8 cellular contexts compared by ENCODE assay signal in the genomic region with DNA sequence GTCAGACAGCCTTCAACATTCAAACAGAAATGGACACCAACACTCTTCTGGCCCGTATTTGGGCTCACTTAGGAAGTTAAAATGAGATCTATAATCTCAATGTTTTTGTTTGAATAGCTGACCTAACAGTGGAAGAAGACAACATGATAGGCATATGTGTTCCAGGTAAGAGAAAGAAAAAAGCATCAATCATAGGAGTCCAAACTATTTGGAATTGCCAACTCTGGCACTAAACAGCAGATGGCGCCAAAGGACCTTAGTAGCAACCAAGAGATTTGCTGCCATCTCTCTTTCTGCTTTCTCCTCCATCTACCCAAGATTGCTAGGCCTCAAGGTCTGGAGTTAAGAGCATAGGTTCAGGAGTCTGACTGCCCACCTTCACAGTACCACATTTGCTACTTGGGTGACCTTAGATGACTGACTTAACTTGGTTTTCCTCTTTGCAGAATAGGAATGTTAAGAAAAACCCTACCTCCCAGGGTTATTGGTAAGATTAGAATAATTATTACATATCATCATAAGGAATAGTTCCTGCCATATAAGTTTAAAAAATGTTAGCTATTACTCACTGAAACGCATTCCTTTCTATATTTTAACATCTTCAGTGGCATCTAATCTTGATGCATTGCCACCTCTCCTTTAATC. TPM values are rescaled to one million over a fixed set of nuclear protein-coding genes. Genes with fewer than 3 reads are reported as not detected.
DNase-seq lines count a peak whose midpoint lies in the region; ATAC-seq and TF ChIP-seq lines count a peak whose summit lies in the region.

No MANE protein-coding gene starts in this region.

- DNase-seq in GM06990 (ENCODE audit: extremely low read depth, insufficient read length) (no peak), NAMALWA (ENCODE audit: low spot score) (peak; percentile 88), SKM-1 (lab: John Stamatoyannopoulos, UW; ENCODE audit: unreplicated experiment) (peak; percentile 16), heart left ventricle (peak in 4 of 5 donors; percentile 59 to 69 (median 64)), psoas muscle (peak; percentile 48 to 69), vagina (ENCODE audit: extremely low spot score in 2 of 2) (no peak)
- DNase-seq in activated naive CD8-positive, alpha-beta T cell treated with anti-CD3 and anti-CD28 coated beads, Interleukin-2, amount 10 ng/mL, durations not matched to agents 7 days and 5 days, result peak; percentile 45

- H3K4me3 ChIP-seq in GM06990 (replicated peaks; ENCODE audit: low read depth, low read length), result no peak overlapping the region
- H3K4me3 ChIP-seq in heart left ventricle, result no peak overlapping the region
- no peak overlapping the region for H3K4me3 ChIP-seq in psoas muscle
- H3K4me3 ChIP-seq in vagina, result no peak overlapping the region

- TF ChIP-seq CTCF in GM06990 (IDR thresholded peaks at IDR 0.05; ENCODE audit: insufficient read depth, low read length, poor library complexity, severe bottlenecking) (peak; percentile 74), heart left ventricle (IDR thresholded peaks at IDR 0.05) (peak; percentile 68 to 94 (median 86)), psoas muscle (IDR thresholded peaks at IDR 0.05) (peak; percentile 80), vagina (IDR thresholded peaks at IDR 0.05) (peak; percentile 35 to 81 (median 76))

- no peaks in the 10 kb centered on the region; the same call in 1 of the 2 replicates for H3K27me3 ChIP-seq in GM06990 (replicated peaks; ENCODE audit: control insufficient read depth, insufficient read depth, low read length)
- no peaks in the 10 kb centered on the region for H3K27me3 ChIP-seq in heart left ventricle
- H3K27me3 ChIP-seq in psoas muscle (ENCODE audit: insufficient read depth in 3 of 3, low read length in 2 of 3), result no peaks in the 10 kb centered on the region
- no peaks in the 10 kb centered on the region for H3K27me3 ChIP-seq in vagina

- 9 to 13% (median 11%) methylated on average over 3 of the region's 3 CpGs for WGBS in heart left ventricle, 4 donors
- 15 to 17% (median 16%) methylated on average over 3 of the region's 3 CpGs for WGBS in psoas muscle, 3 donors

- peak; percentile 50 for ATAC-seq in activated naive CD8-positive, alpha-beta T cell treated with anti-CD3 and anti-CD28 coated beads, Interleukin-2, amount 10 ng/mL, durations not matched to agents 7 days and 5 days (ENCODE audit: low read depth)
- peak in 3 of 4 donors; percentile 41 to 72 (median 58) for ATAC-seq in heart left ventricle
- ATAC-seq in psoas muscle, result peak; percentile 36 to 77 (median 53)
- ATAC-seq in HG03520 (IDR thresholded peaks at IDR 0.05; ENCODE audit: unreplicated experiment), result no peak

- no peak overlapping the region for H3K4me3 Mint-ChIP-seq in activated naive CD8-positive, alpha-beta T cell treated with anti-CD3 and anti-CD28 coated beads, Interleukin-2, amount 10 ng/mL, durations not matched to agents 7 days and 5 days

- H3K36me3 ChIP-seq in GM06990 (ENCODE audit: control insufficient read depth, insufficient read depth, low read length) (no peaks in the 10 kb centered on the region), heart left ventricle (no peaks in the 10 kb centered on the region), psoas muscle (ENCODE audit: insufficient read depth in 1 of 2, low read depth in 1 of 2) (no peaks in the 10 kb centered on the region), vagina (no peaks in the 10 kb centered on the region)

- H3K4me1 Mint-ChIP-seq in activated naive CD8-positive, alpha-beta T cell treated with anti-CD3 and anti-CD28 coated beads, Interleukin-2, amount 10 ng/mL, durations not matched to agents 7 days and 5 days, result peaks cover 1% of the 10 kb centered on the region

- no peak overlapping the region for H3K27ac Mint-ChIP-seq in activated naive CD8-positive, alpha-beta T cell treated with anti-CD3 and anti-CD28 coated beads, Interleukin-2, amount 10 ng/mL, durations not matched to agents 7 days and 5 days

- H3K36me3 Mint-ChIP-seq in activated naive CD8-positive, alpha-beta T cell treated with anti-CD3 and anti-CD28 coated beads, Interleukin-2, amount 10 ng/mL, durations not matched to agents 7 days and 5 days, result no peaks in the 10 kb centered on the region

- H3K9me3 Mint-ChIP-seq in activated naive CD8-positive, alpha-beta T cell treated with anti-CD3 and anti-CD28 coated beads, Interleukin-2, amount 10 ng/mL, durations not matched to agents 7 days and 5 days, result no peaks in the 10 kb centered on the region

- H3K9me3 ChIP-seq in heart left ventricle (no peaks in the 10 kb centered on the region), psoas muscle (no peaks in the 10 kb centered on the region), vagina (no peaks in the 10 kb centered on the region)

- POLR2A ChIA-PET in activated naive CD8-positive, alpha-beta T cell treated with anti-CD3 and anti-CD28 coated beads, Interleukin-2, amount 10 ng/mL, durations not matched to agents 7 days and 5 days (lab: Charles Lee), result no interaction called here

- TF ChIP-seq POLR2A in heart left ventricle (IDR thresholded peaks at IDR 0.05) (no peak), vagina (IDR thresholded peaks at IDR 0.05) (no peak)

- peaks cover 13% of the 10 kb centered on the region for H3K27me3 Mint-ChIP-seq in activated naive CD8-positive, alpha-beta T cell treated with anti-CD3 and anti-CD28 coated beads, Interleukin-2, amount 10 ng/mL, durations not matched to agents 7 days and 5 days

- intact Hi-C loops in heart left ventricle (cut with DNase I), result loop anchor here (1.0 to 5.0 kb wide), 6 partner anchors 238 to 419 kb away; no protein-coding TSS in a partner anchor
- intact Hi-C loops in psoas muscle (cut with DNase I), result loop anchor here (1.0 to 5.0 kb wide), 3 partner anchors 243 to 421 kb away; no protein-coding TSS in a partner anchor
- intact Hi-C loops in vagina (cut with DNase I), result loop anchor here (5.0 kb wide), 1 partner anchor 418 kb away; no protein-coding TSS in a partner anchor

- H3K27ac ChIP-seq in heart left ventricle (no peak overlapping the region), psoas muscle (no peak overlapping the region), vagina (no peak overlapping the region)

- no peaks in the 10 kb centered on the region for H3K4me1 ChIP-seq in heart left ventricle
- no peaks in the 10 kb centered on the region for H3K4me1 ChIP-seq in psoas muscle
- no peaks in the 10 kb centered on the region for H3K4me1 ChIP-seq in vagina

RNA-seq across cellular contexts. Expression of a gene that starts 30.2 kb away (rescaled TPM):
- 10 to 100 TPM; 21.1 to 23.0 TPM for total RNA-seq in activated naive CD8-positive, alpha-beta T cell treated with anti-CD3 and anti-CD28 coated beads, Interleukin-2, amount 10 ng/mL, durations not matched to agents 7 days and 5 days
- total RNA-seq in heart left ventricle (10 to 100 TPM; 24.9 to 40.1 (median 29.9) TPM), psoas muscle (100 to 1,000 TPM in 2 of 4 donors, 10 to 100 TPM in 2; 54.6 to 103 (median 94.2) TPM), vagina (31.2 TPM)
- polyA plus RNA-seq in heart left ventricle (10 to 100 TPM in 1 of 2 donors, 1 to 10 TPM in 1; 9.7 to 45.9 TPM), psoas muscle (10 to 100 TPM; 51.9 to 98.9 (median 73.0) TPM)

Comparison
In these comparisons a context has a peak if more than half of its experiments do, and no peak if none do; other contexts are left out.
1. DNase-seq: peak in NAMALWA (single experiment), SKM-1 (single experiment), activated naive CD8-positive, alpha-beta T cell treated with anti-CD3 and anti-CD28 coated beads, Interleukin-2, amount 10 ng/mL, durations not matched to agents 7 days and 5 days (single experiment), heart left ventricle (4 of 5) and psoas muscle (2 of 2); none in GM06990 (single experiment) and vagina (0 of 2).
2. Peak in every context shown above with its lines, with median percentiles within 50 percentile points of each other: CTCF ChIP-seq.